In genomic region chr4:183515411-183515810, GRCh38 we compare ENCODE assay signal across 20 cellular contexts.
"Had no signal": no experiment of that assay in that cellular context is flagged by ENCODE, and none has a peak within 500 bp of the region (broad histone marks: within the 10 kb centered on the region; RNA-seq: fewer than 3 reads in every experiment).

No MANE protein-coding gene starts in this region.

- H3K4me1 ChIP-seq: left ventricle myocardium inferior, right atrium auricular region, testis, thyroid gland, transverse colon, upper lobe of left lung, vagina had no signal

- H3K4me3 ChIP-seq: left ventricle myocardium inferior, mucosa of descending colon, ovary, right atrium auricular region, skin epidermis, stomach, testis, thyroid gland, transverse colon, upper lobe of left lung, vagina had no signal

- H3K9me3 ChIP-seq: left ventricle myocardium inferior, mucosa of descending colon, ovary, right atrium auricular region, stomach, testis, thyroid gland, transverse colon, upper lobe of left lung, vagina had no signal

- DNase-seq: islet precursor cell; left ventricle myocardium inferior; midbrain; mucosa of descending colon; naive thymus-derived CD4-positive, alpha-beta T cell; ovary; stimulated activated CD4-positive, alpha-beta T cell treated with anti-CD3 and anti-CD28 coated beads, Interleukin-12 subunit alpha, Interleukin-12 subunit beta, amount 100 ng/mL, for 4 hours; stimulated activated CD4-positive, alpha-beta T cell treated with anti-CD3 and anti-CD28 coated beads, Interleukin-15, amount 100 ng/mL, for 24 hours; stimulated activated CD4-positive, alpha-beta T cell treated with anti-CD3 and anti-CD28 coated beads, Interleukin-2, amount 100 ng/mL, for 24 hours; stimulated activated CD4-positive, alpha-beta T cell treated with anti-CD3 and anti-CD28 coated beads, Interleukin-4, amount 100 ng/mL, for 1 hour; stimulated activated naive B cell treated with anti-CD40 and anti-IgM and Interleukin-4, amounts not matched to agents 10 μg/mL and 1 μg/mL and 100 μg/mL, for 72 hours; stimulated activated naive CD8-positive, alpha-beta T cell treated with anti-CD3 and anti-CD28 coated beads, Interleukin-15, Interleukin-2, amounts not matched to agents 100 U/mL and 50 U/mL, for 24 hours; stomach; testis; thyroid gland; transverse colon; upper lobe of left lung had no signal

- H3K27me3 ChIP-seq: ovary, right atrium auricular region, stomach, testis, thyroid gland, transverse colon, upper lobe of left lung, vagina had no signal

- H3K27ac ChIP-seq: left ventricle myocardium inferior, ovary, right atrium auricular region, skin epidermis, stomach, testis, thyroid gland, transverse colon, upper lobe of left lung, vagina had no signal

- H3K36me3 ChIP-seq: ovary had no signal
